ENCODE assay signal across 18 cellular contexts in the genomic region with DNA sequence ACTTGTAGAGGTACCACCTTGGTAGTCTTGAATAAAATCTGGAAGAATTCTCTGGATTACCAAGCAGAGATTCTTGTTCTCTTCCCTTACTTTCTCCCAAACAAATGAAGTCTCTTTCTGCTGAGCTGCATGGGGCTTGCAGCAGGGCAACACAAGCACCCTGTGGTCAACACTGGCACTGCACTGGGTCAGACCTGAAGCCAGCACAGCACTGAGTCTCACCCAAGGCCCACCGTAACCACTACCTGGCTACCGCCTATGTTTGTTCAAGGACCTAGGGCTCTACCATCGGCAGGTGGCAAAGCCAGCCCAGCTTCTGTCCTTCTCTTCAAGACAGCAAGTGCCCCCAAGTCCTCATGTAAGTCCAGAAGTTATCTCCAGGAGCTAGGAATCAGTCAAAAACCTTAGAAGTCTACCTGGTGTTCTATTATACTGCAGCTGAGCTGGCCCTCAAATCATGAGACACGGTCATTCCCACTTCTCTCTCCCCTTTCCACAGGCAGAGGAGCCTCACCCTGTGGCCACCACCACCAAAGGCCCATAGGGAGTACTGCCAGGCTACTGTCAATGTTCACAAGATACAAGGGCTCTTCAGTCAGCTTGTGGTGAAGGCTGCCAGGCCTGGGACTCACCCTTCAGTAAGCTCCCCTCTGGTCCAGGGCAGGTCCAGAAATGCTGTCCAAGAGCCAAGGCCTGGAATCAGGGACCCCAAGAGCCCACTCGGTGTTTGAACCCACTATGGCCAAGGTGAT. TPM values are rescaled to one million over a fixed set of nuclear protein-coding genes. Genes with fewer than 3 reads are reported as not detected.
A peak's percentile ranks its signal among the peaks of the same experiment; 100 is the strongest.
DNase-seq lines count a peak whose midpoint lies in the region; ATAC-seq and TF ChIP-seq lines count a peak whose summit lies in the region.
"Had no signal": no experiment of that assay in that cellular context is flagged by ENCODE, and none has a peak within 500 bp of the region (broad histone marks: within the 10 kb centered on the region; RNA-seq: fewer than 3 reads in every experiment).

No MANE protein-coding gene starts in this region.

- WGBS in heart right ventricle, 2 donors: 98 to 100% methylated on average over 5 of the region's 5 CpGs

- H3K9me3 ChIP-seq in right atrium auricular region (peaks cover 0 to 4% of the 10 kb centered on the region in 2 donors), heart right ventricle (peaks cover 0 to 26% (median 3%) of the 10 kb centered on the region in 11 donors), thoracic aorta (no peaks in the 10 kb centered on the region)
- H3K9me3 ChIP-seq: ascending aorta, vagina had no signal

- no peak overlapping the region for H3K27ac ChIP-seq in right atrium auricular region
- no peak overlapping the region for H3K27ac ChIP-seq in heart right ventricle
- H3K27ac ChIP-seq in thoracic aorta: no peak overlapping the region
- H3K27ac ChIP-seq: ascending aorta, vagina had no signal

- H3K4me3 ChIP-seq in right atrium auricular region (no peak overlapping the region), astrocyte of the spinal cord (ENCODE audit: low read depth, low read length) (no peak overlapping the region), heart right ventricle (no peak overlapping the region), thoracic aorta (no peak overlapping the region)
- H3K4me3 ChIP-seq: ascending aorta, vagina had no signal

- DNase-seq in Right ventricle myocardium inferior (ENCODE audit: missing footprints) (peak; percentile 42), right atrium auricular region (ENCODE audit: low spot score) (no peak), astrocyte of the spinal cord (ENCODE audit: low read depth, low spot score) (no peak), heart right ventricle (no peak), thoracic aorta (ENCODE audit: low spot score) (no peak), NCI-H526 (lab: John Stamatoyannopoulos, UW) (no peak)
- DNase-seq in stimulated activated CD4-positive, alpha-beta T cell treated with anti-CD3 and anti-CD28 coated beads, Interleukin-4, amount 100 ng/mL, for 24 hours: no peak
- DNase-seq: activated CD4-positive, CD25-positive, alpha-beta regulatory T cell treated with anti-CD3 and anti-CD28 coated beads, Interleukin-2, amount 50 U/mL, for 72 hours; DMS79 treated with DMSO at 0.1 percent for 48 hours; IMR-90; midbrain; NCI-H187; NCI-H226; right cardiac atrium; SIG-M5 had no signal

- H3K36me3 ChIP-seq in right atrium auricular region: no peaks in the 10 kb centered on the region
- peaks cover 0 to 7% (median 0%) of the 10 kb centered on the region in 9 donors for H3K36me3 ChIP-seq in heart right ventricle
- no peaks in the 10 kb centered on the region for H3K36me3 ChIP-seq in thoracic aorta
- H3K36me3 ChIP-seq: vagina had no signal

- H3K4me1 ChIP-seq in right atrium auricular region: peaks cover 0 to 32% of the 10 kb centered on the region in 2 donors
- H3K4me1 ChIP-seq in heart right ventricle: peaks cover 0 to 48% (median 38%) of the 10 kb centered on the region in 9 donors
- H3K4me1 ChIP-seq in thoracic aorta (ENCODE audit: control insufficient read depth in 1 of 2, low read depth in 2 of 2): peaks cover 0 to 5% of the 10 kb centered on the region in 2 donors
- H3K4me1 ChIP-seq: ascending aorta, vagina had no signal

- in situ Hi-C loops in astrocyte of the spinal cord (cut with HindIII; ENCODE audit: low sequenced_read_pairs): no loop called here

- intact Hi-C loops in Right ventricle myocardium inferior (cut with DNase I): no loop called here
- intact Hi-C loops in heart right ventricle (cut with DNase I): no loop called here

- TF ChIP-seq CTCF in right atrium auricular region (IDR thresholded peaks at IDR 0.05) (peak in 1 of 2 donors; percentile 18), astrocyte of the spinal cord (IDR thresholded peaks at IDR 0.05; ENCODE audit: low read depth, low read length) (peak; percentile 13), heart right ventricle (IDR thresholded peaks at IDR 0.05) (peak in 3 of 9 donors; percentile 5 to 18 (median 16)), thoracic aorta (IDR thresholded peaks at IDR 0.05) (peak; percentile 19)

- H3K27me3 ChIP-seq in right atrium auricular region: no peaks in the 10 kb centered on the region
- H3K27me3 ChIP-seq in heart right ventricle: no peaks in the 10 kb centered on the region
- no peaks in the 10 kb centered on the region for H3K27me3 ChIP-seq in thoracic aorta (replicated peaks; ENCODE audit: insufficient read depth)
- H3K27me3 ChIP-seq: ascending aorta, vagina had no signal

- ATAC-seq in Right ventricle myocardium inferior (no peak), heart right ventricle (peak in 5 of 8 donors; percentile 18 to 54 (median 43)), thoracic aorta (ENCODE audit: insufficient number of reproducible peaks, low FRiP score, low read depth) (no peak), GM21423 (IDR thresholded peaks at IDR 0.05; ENCODE audit: unreplicated experiment) (no peak)

RNA-seq across cellular contexts. Expression of gene VPS54, which starts 18.4 kb away (rescaled TPM):
- total RNA-seq in Right ventricle myocardium inferior: 10.0 TPM
- 10 to 100 TPM; 10.9 to 12.5 TPM for total RNA-seq in right atrium auricular region
- total RNA-seq in heart right ventricle: 10 to 100 TPM in 6 of 10 donors, 1 to 10 TPM in 4; 9.4 to 12.7 (median 10.5) TPM
- 10 to 100 TPM in 1 of 2 donors, 1 to 10 TPM in 1; 8.3 to 12.6 TPM for polyA plus RNA-seq in heart right ventricle
- total RNA-seq in thoracic aorta: 10 to 100 TPM; 20.0 to 22.1 TPM

Comparison
In these comparisons a context has a peak if more than half of its experiments do, and no peak if none do; other contexts are left out.
1. ATAC-seq: peak in heart right ventricle (5 of 8); none in Right ventricle myocardium inferior (single experiment), thoracic aorta (single experiment) and GM21423 (single experiment).